8 cellular contexts compared by ENCODE assay signal in genomic region chr17:78484300-78485159, GRCh38.
DNase-seq lines count a peak whose midpoint lies in the region; ATAC-seq and TF ChIP-seq lines count a peak whose summit lies in the region.

No MANE protein-coding gene starts in this region.

- WGBS in lower leg skin, 2 donors: 16 to 28% methylated on average over 26 to 29 of the region's 39 CpGs

- TF ChIP-seq CTCF in lower leg skin (IDR thresholded peaks at IDR 0.05): no peak

- peak; percentile 76 for DNase-seq in GM19238 (ENCODE audit: insufficient read length, low spot score)
- peak; percentile 50 for DNase-seq in NCI-H69 (lab: John Stamatoyannopoulos, UW)
- DNase-seq in activated T-helper 1 cell treated with anti-CD3 and anti-CD28 coated beads, Interleukin-2, amount 50 U/mL, for 16 hours (ENCODE audit: low read depth in 1 of 2, low spot score in 1 of 2): peak; percentile 26 to 59
- DNase-seq in left ventricle myocardium superior: peak; percentile 38
- peak; percentile 37 for DNase-seq in stimulated activated CD4-positive, alpha-beta T cell treated with anti-CD3 and anti-CD28 coated beads, Interleukin-2, amount 100 ng/mL, for 4 hours (ENCODE audit: low read depth)
- DNase-seq in inferior parietal cortex (ENCODE audit: extremely low spot score): no peak
- DNase-seq in lower leg skin (ENCODE audit: low spot score in 2 of 2): no peak

- intact Hi-C loops in left ventricle myocardium superior (cut with micrococcal nuclease) (no loop called here), lower leg skin (cut with DNase I; ENCODE audit: low total_unique reads) (no loop called here)

- no peak overlapping the region for H3K4me3 ChIP-seq in lower leg skin (ENCODE audit: low read depth, poor library complexity, severe bottlenecking)

- peak; percentile 47 for ATAC-seq in left ventricle myocardium superior
- ATAC-seq in GM18502 (IDR thresholded peaks at IDR 0.05; ENCODE audit: poor library complexity, unreplicated experiment): no peak

- TF ChIP-seq POLR2A in lower leg skin (IDR thresholded peaks at IDR 0.05): no peak

Comparison
In these comparisons a context has a peak if more than half of its experiments do, and no peak if none do; other contexts are left out.
1. DNase-seq: peak in GM19238 (single experiment), NCI-H69 (single experiment), activated T-helper 1 cell treated with anti-CD3 and anti-CD28 coated beads, Interleukin-2, amount 50 U/mL, for 16 hours (2 of 2), left ventricle myocardium superior (single experiment) and stimulated activated CD4-positive, alpha-beta T cell treated with anti-CD3 and anti-CD28 coated beads, Interleukin-2, amount 100 ng/mL, for 4 hours (single experiment); none in inferior parietal cortex (single experiment) and lower leg skin (0 of 2).